In the genomic region with DNA sequence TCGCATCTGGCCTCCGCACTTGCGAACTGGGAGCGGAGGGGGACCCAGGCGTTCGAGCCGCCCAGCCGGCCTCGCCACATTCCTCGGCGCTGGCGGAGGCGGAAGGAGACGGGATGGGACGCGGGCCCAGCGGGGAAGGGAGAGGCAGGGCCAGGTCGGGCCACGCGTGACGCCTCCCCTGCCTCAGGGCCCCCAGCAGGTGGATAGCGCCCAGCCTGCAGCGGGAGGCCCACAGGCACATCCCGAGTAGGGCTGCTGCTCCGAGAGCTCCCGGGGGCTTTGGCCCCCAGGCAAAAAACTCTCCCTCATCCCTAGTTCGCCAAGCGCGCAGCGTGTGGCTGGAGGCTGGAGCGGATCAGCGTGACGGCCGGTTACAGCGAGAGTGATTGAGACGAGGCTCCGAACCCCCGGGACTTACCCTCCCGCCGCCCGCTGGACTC, we compare ENCODE assay signal across 8 cellular contexts. TPM values are rescaled to one million over a fixed set of nuclear protein-coding genes. Genes with fewer than 3 reads are reported as not detected.
DNase-seq lines count a peak whose midpoint lies in the region; ATAC-seq, FAIRE-seq and TF ChIP-seq lines count a peak whose summit lies in the region.

No MANE protein-coding gene starts in this region.

- peak overlapping the region in 9 of 10 donors; percentile 38 to 94 (median 69) for H3K4me3 Mint-ChIP-seq in naive thymus-derived CD4-positive, alpha-beta T cell

- no peaks in the 10 kb centered on the region for H3K9me3 ChIP-seq in A673 (ENCODE audit: low read depth, low read length, poor library complexity, severe bottlenecking)
- H3K9me3 ChIP-seq in esophagus (ENCODE audit: control insufficient read depth in 2 of 2, insufficient read depth in 1 of 2, low read depth in 1 of 2, low read length in 1 of 2), result peaks cover 0 to 2% of the 10 kb centered on the region in 2 donors
- H3K9me3 ChIP-seq in naive thymus-derived CD4-positive, alpha-beta T cell (ENCODE audit: control insufficient read depth in 2 of 3, low read length in 3 of 3), result no peaks in the 10 kb centered on the region

- in situ Hi-C loops in GM18951 (cut with MboI; ENCODE audit: low sequenced_read_pairs, unreplicated experiment), result no loop called here
- in situ Hi-C loops in G401 (cut with HindIII; ENCODE audit: low sequenced_read_pairs), result no loop called here

- CTCF ChIA-PET in A673 (lab: Charles Lee), result no interaction called here
- CTCF ChIA-PET in naive thymus-derived CD4-positive, alpha-beta T cell (lab: Charles Lee), result interaction anchor here (0.6 kb wide), 2 partner anchors 98 to 154 kb away, joined by 4 read pairs; no protein-coding TSS in a partner anchor

- peaks cover 0 to 4% (median 0%) of the 10 kb centered on the region in 11 donors for H3K9me3 Mint-ChIP-seq in naive thymus-derived CD4-positive, alpha-beta T cell

- no peak for TF ChIP-seq CTCF in A673 (conservative IDR thresholded peaks at IDR 0.05; ENCODE audit: low read depth, low read length)

- peak; percentile 7 for TF ChIP-seq POLR2A in GM18951 (IDR thresholded peaks at IDR 0.05; ENCODE audit: extremely low read depth, insufficient read depth, insufficient read length)

- whole genome bisulfite sequencing in esophagus, 2 donors, result 0% methylated on average over 39 to 41 of the region's 41 CpGs

- H3K4me1 ChIP-seq in A673 (ENCODE audit: insufficient read depth, low read length, poor library complexity, severe bottlenecking), result peaks cover 13% of the 10 kb centered on the region
- peaks cover 3 to 18% of the 10 kb centered on the region in 2 donors for H3K4me1 ChIP-seq in esophagus (ENCODE audit: control insufficient read depth in 2 of 2, insufficient read depth in 2 of 2, low read length in 1 of 2)
- H3K4me1 ChIP-seq in naive thymus-derived CD4-positive, alpha-beta T cell (ENCODE audit: control insufficient read depth in 2 of 2, insufficient read depth in 2 of 2, low read length in 2 of 2), result peaks cover 34 to 55% of the 10 kb centered on the region in 2 donors

- peak overlapping the region; percentile 77 for H3K4me3 ChIP-seq in A673 (ENCODE audit: low read depth, low read length, poor library complexity, severe bottlenecking)
- H3K4me3 ChIP-seq in esophagus (ENCODE audit: low read depth in 1 of 2, low read length in 2 of 2), result peak overlapping the region; percentile 94 to 96
- H3K4me3 ChIP-seq in naive thymus-derived CD4-positive, alpha-beta T cell (ENCODE audit: low read length), result peak overlapping the region; percentile 64

- peaks cover 20 to 49% (median 30%) of the 10 kb centered on the region in 5 donors for H3K27me3 Mint-ChIP-seq in naive thymus-derived CD4-positive, alpha-beta T cell

- H3K27ac Mint-ChIP-seq in naive thymus-derived CD4-positive, alpha-beta T cell, result no peak overlapping the region

- peaks cover 17 to 56% (median 45%) of the 10 kb centered on the region in 7 donors for H3K4me1 Mint-ChIP-seq in naive thymus-derived CD4-positive, alpha-beta T cell

- no peaks in the 10 kb centered on the region for H3K36me3 Mint-ChIP-seq in naive thymus-derived CD4-positive, alpha-beta T cell

- H3K27ac ChIP-seq in A673 (ENCODE audit: low read depth, low read length, poor library complexity, severe bottlenecking), result peak overlapping the region; percentile 74
- H3K27ac ChIP-seq in esophagus (ENCODE audit: low read depth in 2 of 2, low read length in 1 of 2), result peak overlapping the region; percentile 97
- no peak overlapping the region for H3K27ac ChIP-seq in naive thymus-derived CD4-positive, alpha-beta T cell (ENCODE audit: low read depth, low read length)

- no TSS peak for BruUV-seq in A673 (replicated peaks; lab: Mats Ljungman, UMichigan)

- DNase-seq in A673 (ENCODE audit: low spot score) (peak; percentile 26), SW480 (ENCODE audit: low spot score) (peak; percentile 34), GM19239 (ENCODE audit: insufficient read length, low spot score) (no peak), G401 (ENCODE audit: low spot score) (no peak)
- DNase-seq in naive thymus-derived CD4-positive, alpha-beta T cell, result no peak

- intact Hi-C loops in A673 (cut with micrococcal nuclease; ENCODE audit: unreplicated experiment), result loop anchor here (2.0 to 5.0 kb wide), 2 partner anchors 67 to 99 kb away; a partner anchor contains a TSS
- intact Hi-C loops in naive thymus-derived CD4-positive, alpha-beta T cell (cut with micrococcal nuclease), result loop anchor here in 1 of 2 donors (5.0 to 10.0 kb wide), 3 partner anchors 139 to 361 kb away; a partner anchor contains a TSS

- no peaks in the 10 kb centered on the region for H3K36me3 ChIP-seq in A673 (ENCODE audit: insufficient read depth, low read length, poor library complexity, severe bottlenecking)
- peaks cover 0 to 13% of the 10 kb centered on the region in 2 donors for H3K36me3 ChIP-seq in esophagus (ENCODE audit: control insufficient read depth in 2 of 2, insufficient read depth in 2 of 2, low read length in 1 of 2)
- H3K36me3 ChIP-seq in naive thymus-derived CD4-positive, alpha-beta T cell (ENCODE audit: control insufficient read depth in 2 of 3, insufficient read depth in 3 of 3, low read length in 3 of 3), result no peaks in the 10 kb centered on the region

- no peaks in the 10 kb centered on the region for H3K27me3 ChIP-seq in A673 (replicated peaks; ENCODE audit: insufficient read depth, low read depth, low read length, poor library complexity)
- H3K27me3 ChIP-seq in esophagus (ENCODE audit: control insufficient read depth in 1 of 2, insufficient read depth in 2 of 2, low read length in 2 of 2), result no peaks in the 10 kb centered on the region
- peaks cover 0 to 34% of the 10 kb centered on the region in 2 donors for H3K27me3 ChIP-seq in naive thymus-derived CD4-positive, alpha-beta T cell (ENCODE audit: control insufficient read depth in 2 of 2, insufficient read depth in 2 of 2, low read length in 2 of 2)

- FAIRE-seq in GM19239 (lab: Jason Lieb, UNC), result no peak

- no peak for ATAC-seq in naive thymus-derived CD4-positive, alpha-beta T cell
- ATAC-seq in HG03175 (IDR thresholded peaks at IDR 0.05; ENCODE audit: unreplicated experiment), result no peak

- POLR2A ChIA-PET in A673 (lab: Charles Lee; ENCODE audit: low non-redundant PET), result no interaction called here
- POLR2A ChIA-PET in naive thymus-derived CD4-positive, alpha-beta T cell (lab: Charles Lee), result interaction anchor here (0.6 to 1.1 kb wide), 6 partner anchors 9 to 1389 kb away, joined by 3 to 4 read pairs (median 3); a partner anchor contains a TSS

RNA-seq across cellular contexts. Expression of a gene that starts 0.8 kb away (rescaled TPM):
- total RNA-seq in A673 (2021), result 11.9 and 16.8 TPM in 2 replicates
- 10 to 100 TPM; 49.4 to 84.6 TPM for polyA plus RNA-seq in esophagus
- total RNA-seq in naive thymus-derived CD4-positive, alpha-beta T cell, result 1 to 10 TPM in 2 of 5 experiments, under 1 TPM in 1, not detected in 2; 0.89 to 1.6 (median 1.1) TPM
- not detected for polyA plus RNA-seq in naive thymus-derived CD4-positive, alpha-beta T cell
- 46.1 and 51.0 TPM in 2 replicates for total RNA-seq in G401 (2014; rRNA removed; shearing (Covaris generic))

RNA-seq across cellular contexts. Expression of a gene that starts 5.6 kb away (rescaled TPM):
- 0.52 and 0.55 TPM in 2 replicates for total RNA-seq in A673 (2021)
- polyA plus RNA-seq in esophagus, result under 1 TPM; 0.22 to 0.42 TPM
- 1 to 10 TPM in 2 of 5 experiments, under 1 TPM in 3; 0.56 to 1.7 (median 0.67) TPM for total RNA-seq in naive thymus-derived CD4-positive, alpha-beta T cell
- under 1 TPM; 0.22 to 0.44 TPM for polyA plus RNA-seq in naive thymus-derived CD4-positive, alpha-beta T cell
- total RNA-seq in G401 (2014; rRNA removed; shearing (Covaris generic)), result 20.1 and 24.2 TPM in 2 replicates

RNA-seq across cellular contexts. Expression of a gene that starts 6.3 kb away (rescaled TPM):
- total RNA-seq in A673 (2021), result 5.6 and 6.7 TPM in 2 replicates
- polyA plus RNA-seq in esophagus, result 1 to 10 TPM; 1.3 to 1.5 TPM
- 1 to 10 TPM in 4 of 5 experiments, under 1 TPM in 1; 0.92 to 2.4 (median 2.1) TPM for total RNA-seq in naive thymus-derived CD4-positive, alpha-beta T cell
- under 1 TPM; 0.04 to 0.86 TPM for polyA plus RNA-seq in naive thymus-derived CD4-positive, alpha-beta T cell
- 11.4 and 13.3 TPM in 2 replicates for total RNA-seq in G401 (2014; rRNA removed; shearing (Covaris generic))

RNA-seq across cellular contexts. Expression of a gene that starts 16.9 kb away (rescaled TPM):
- total RNA-seq in A673 (2021), result 14.6 and 19.2 TPM in 2 replicates
- 10 to 100 TPM in 1 of 2 donors, 1 to 10 TPM in 1; 7.6 to 12.0 TPM for polyA plus RNA-seq in esophagus
- total RNA-seq in naive thymus-derived CD4-positive, alpha-beta T cell, result 10 to 100 TPM in 4 of 5 experiments, 1 to 10 TPM in 1; 9.0 to 20.3 (median 15.3) TPM
- polyA plus RNA-seq in naive thymus-derived CD4-positive, alpha-beta T cell, result 1 to 10 TPM; 4.9 to 8.7 TPM
- 1.1 and 3.2 TPM in 2 replicates for total RNA-seq in G401 (2014; rRNA removed; shearing (Covaris generic))

Comparison
In these comparisons a context has a peak if more than half of its experiments do, and no peak if none do; other contexts are left out.
1. DNase-seq: peak in A673 (single experiment) and SW480 (single experiment); none in naive thymus-derived CD4-positive, alpha-beta T cell (0 of 9), GM19239 (single experiment) and G401 (single experiment).
2. Peak in every context shown above with its lines, with median percentiles within 50 percentile points of each other: H3K4me3 ChIP-seq.